In the genomic region with DNA sequence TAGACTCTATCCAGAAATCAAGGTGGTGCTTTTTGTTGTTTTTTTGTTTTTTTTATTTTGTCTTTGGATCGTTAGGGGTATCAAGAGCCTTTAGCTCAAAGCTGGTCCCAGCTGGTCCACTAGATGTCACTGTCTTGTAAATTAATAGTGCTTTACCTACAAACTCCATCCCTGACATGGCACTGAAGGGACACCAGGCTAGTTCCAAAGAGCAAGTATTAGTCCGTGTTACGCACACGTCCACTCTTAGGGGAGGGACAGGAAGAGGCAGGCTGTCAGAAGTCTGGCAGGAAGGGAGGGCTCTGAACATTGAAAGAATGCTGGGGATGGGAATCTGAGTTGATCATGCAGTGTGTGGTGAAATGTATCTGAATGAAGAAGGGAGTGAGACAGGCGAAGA, we compare ENCODE assay signal across 10 cellular contexts.
A peak's percentile ranks its signal among the peaks of the same experiment; 100 is the strongest.
DNase-seq lines count a peak whose midpoint lies in the region; ATAC-seq, FAIRE-seq and TF ChIP-seq lines count a peak whose summit lies in the region.
"Had no signal": no experiment of that assay in that cellular context is flagged by ENCODE, and none has a peak within 500 bp of the region (broad histone marks: within the 10 kb centered on the region; RNA-seq: fewer than 3 reads in every experiment).

No MANE protein-coding gene starts in this region.

- peaks cover 6% of the 10 kb centered on the region for H3K4me1 Mint-ChIP-seq in WTC11

- H3K4me1 ChIP-seq in kidney (ENCODE audit: control insufficient read depth in 1 of 2, insufficient read depth in 1 of 2, low read depth in 1 of 2, low read length in 2 of 2): no peaks in the 10 kb centered on the region
- H3K4me1 ChIP-seq: parathyroid adenoma, SJCRH30 had no signal

- H3K4me3 ChIP-seq in AG10803 (ENCODE audit: low read length) (no peak overlapping the region), kidney (ENCODE audit: low read length in 2 of 2) (no peak overlapping the region)
- H3K4me3 ChIP-seq: SJCRH30 had no signal

- no peak overlapping the region for H3K4me3 Mint-ChIP-seq in WTC11

- H3K9me3 ChIP-seq in kidney (ENCODE audit: control insufficient read depth in 1 of 2, low read length in 2 of 2): no peaks in the 10 kb centered on the region
- H3K9me3 ChIP-seq: SJCRH30 had no signal

- POLR2A ChIA-PET in WTC11 (lab: Charles Lee): interaction anchor here (0.6 kb wide), 1 partner anchor 41 kb away, joined by 5 read pairs; no protein-coding TSS in a partner anchor

- CTCF ChIA-PET in WTC11 (lab: Charles Lee): interaction anchor here (0.6 to 4.1 kb wide), 21 partner anchors 10 to 324 kb away, joined by 3 to 42 read pairs (median 3); a partner anchor contains a TSS

- FAIRE-seq in kidney (lab: Jason Lieb, UNC): no peak

- no peaks in the 10 kb centered on the region for H3K9me3 Mint-ChIP-seq in WTC11

- H3K36me3 Mint-ChIP-seq in WTC11: no peaks in the 10 kb centered on the region

- intact Hi-C loops in kidney (cut with DNase I): no loop called here

- peak overlapping the region; percentile 41 for H3K27ac Mint-ChIP-seq in WTC11

- H3K27ac ChIP-seq in kidney (ENCODE audit: low read depth in 2 of 2, low read length in 2 of 2): no peak overlapping the region
- H3K27ac ChIP-seq: parathyroid adenoma, SJCRH30 had no signal

- DNase-seq in AG10803 (ENCODE audit: low read depth) (peak; percentile 85), NCI-H128 (lab: John Stamatoyannopoulos, UW; ENCODE audit: unreplicated experiment) (peak; percentile 4), WTC11 (ENCODE audit: low spot score) (peak; percentile 42), kidney (no peak)
- no peak for DNase-seq in stimulated activated naive CD4-positive, alpha-beta T cell treated with Interleukin-2 at 50 U/mL for 16 hours (lab: John Stamatoyannopoulos, UW)
- no peak for DNase-seq in activated naive CD4-positive, alpha-beta T cell treated with Interleukin-2 at 50 U/mL for 16 hours

- no peaks in the 10 kb centered on the region for H3K36me3 ChIP-seq in kidney (ENCODE audit: control insufficient read depth in 1 of 2, insufficient read depth in 2 of 2, low read length in 2 of 2)
- H3K36me3 ChIP-seq: SJCRH30 had no signal

- peak; percentile 71 for TF ChIP-seq CTCF in AG10803 (conservative IDR thresholded peaks at IDR 0.05; ENCODE audit: low read length)
- TF ChIP-seq CTCF in WTC11 (IDR thresholded peaks at IDR 0.05): no peak
- TF ChIP-seq CTCF in kidney (IDR thresholded peaks at IDR 0.05; ENCODE audit: borderline replicate concordance, extremely low read depth, insufficient read depth): peak; percentile 16

- no peak overlapping the region for H3K9ac ChIP-seq in kidney (ENCODE audit: low read length in 2 of 2)
- H3K9ac ChIP-seq: parathyroid adenoma had no signal

- ATAC-seq in GM18502 (IDR thresholded peaks at IDR 0.05; ENCODE audit: poor library complexity, unreplicated experiment) (peak; percentile 91), HG02763 (IDR thresholded peaks at IDR 0.05; ENCODE audit: unreplicated experiment) (peak; percentile 56), WTC11 (peak; percentile 94)

- no peaks in the 10 kb centered on the region for H3K27me3 Mint-ChIP-seq in WTC11 (ENCODE audit: low read depth)

TF ChIP-seq in WTC11, 78 proteins besides CTCF, POLR2A, EP300 and RAD21:
- TF ChIP-seq, protein P1, sequence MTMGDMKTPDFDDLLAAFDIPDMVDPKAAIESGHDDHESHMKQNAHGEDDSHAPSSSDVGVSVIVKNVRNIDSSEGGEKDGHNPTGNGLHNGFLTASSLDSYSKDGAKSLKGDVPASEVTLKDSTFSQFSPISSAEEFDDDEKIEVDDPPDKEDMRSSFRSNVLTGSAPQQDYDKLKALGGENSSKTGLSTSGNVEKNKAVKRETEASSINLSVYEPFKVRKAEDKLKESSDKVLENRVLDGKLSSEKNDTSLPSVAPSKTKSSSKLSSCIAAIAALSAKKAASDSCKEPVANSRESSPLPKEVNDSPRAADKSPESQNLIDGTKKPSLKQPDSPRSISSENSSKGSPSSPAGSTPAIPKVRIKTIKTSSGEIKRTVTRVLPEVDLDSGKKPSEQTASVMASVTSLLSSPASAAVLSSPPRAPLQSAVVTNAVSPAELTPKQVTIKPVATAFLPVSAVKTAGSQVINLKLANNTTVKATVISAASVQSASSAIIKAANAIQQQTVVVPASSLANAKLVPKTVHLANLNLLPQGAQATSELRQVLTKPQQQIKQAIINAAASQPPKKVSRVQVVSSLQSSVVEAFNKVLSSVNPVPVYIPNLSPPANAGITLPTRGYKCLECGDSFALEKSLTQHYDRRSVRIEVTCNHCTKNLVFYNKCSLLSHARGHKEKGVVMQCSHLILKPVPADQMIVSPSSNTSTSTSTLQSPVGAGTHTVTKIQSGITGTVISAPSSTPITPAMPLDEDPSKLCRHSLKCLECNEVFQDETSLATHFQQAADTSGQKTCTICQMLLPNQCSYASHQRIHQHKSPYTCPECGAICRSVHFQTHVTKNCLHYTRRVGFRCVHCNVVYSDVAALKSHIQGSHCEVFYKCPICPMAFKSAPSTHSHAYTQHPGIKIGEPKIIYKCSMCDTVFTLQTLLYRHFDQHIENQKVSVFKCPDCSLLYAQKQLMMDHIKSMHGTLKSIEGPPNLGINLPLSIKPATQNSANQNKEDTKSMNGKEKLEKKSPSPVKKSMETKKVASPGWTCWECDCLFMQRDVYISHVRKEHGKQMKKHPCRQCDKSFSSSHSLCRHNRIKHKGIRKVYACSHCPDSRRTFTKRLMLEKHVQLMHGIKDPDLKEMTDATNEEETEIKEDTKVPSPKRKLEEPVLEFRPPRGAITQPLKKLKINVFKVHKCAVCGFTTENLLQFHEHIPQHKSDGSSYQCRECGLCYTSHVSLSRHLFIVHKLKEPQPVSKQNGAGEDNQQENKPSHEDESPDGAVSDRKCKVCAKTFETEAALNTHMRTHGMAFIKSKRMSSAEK (CRISPR knock-in tag; IDR thresholded peaks at IDR 0.05; ENCODE audit: borderline replicate concordance): no peak
- TF ChIP-seq ZNF219 (CRISPR knock-in tag; IDR thresholded peaks at IDR 0.05; ENCODE audit: borderline replicate concordance): no peak
- no peak for TF ChIP-seq RORB (CRISPR knock-in tag; IDR thresholded peaks at IDR 0.05)
- no peak for TF ChIP-seq CREM (CRISPR knock-in tag; IDR thresholded peaks at IDR 0.05)
- TF ChIP-seq, protein P2, sequence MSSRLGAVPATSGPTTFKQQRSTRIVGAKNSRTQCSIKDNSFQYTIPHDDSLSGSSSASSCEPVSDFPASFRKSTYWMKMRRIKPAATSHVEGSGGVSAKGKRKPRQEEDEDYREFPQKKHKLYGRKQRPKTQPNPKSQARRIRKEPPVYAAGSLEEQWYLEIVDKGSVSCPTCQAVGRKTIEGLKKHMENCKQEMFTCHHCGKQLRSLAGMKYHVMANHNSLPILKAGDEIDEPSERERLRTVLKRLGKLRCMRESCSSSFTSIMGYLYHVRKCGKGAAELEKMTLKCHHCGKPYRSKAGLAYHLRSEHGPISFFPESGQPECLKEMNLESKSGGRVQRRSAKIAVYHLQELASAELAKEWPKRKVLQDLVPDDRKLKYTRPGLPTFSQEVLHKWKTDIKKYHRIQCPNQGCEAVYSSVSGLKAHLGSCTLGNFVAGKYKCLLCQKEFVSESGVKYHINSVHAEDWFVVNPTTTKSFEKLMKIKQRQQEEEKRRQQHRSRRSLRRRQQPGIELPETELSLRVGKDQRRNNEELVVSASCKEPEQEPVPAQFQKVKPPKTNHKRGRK (CRISPR knock-in tag; IDR thresholded peaks at IDR 0.05; ENCODE audit: borderline replicate concordance): no peak
- TF ChIP-seq, protein P3, sequence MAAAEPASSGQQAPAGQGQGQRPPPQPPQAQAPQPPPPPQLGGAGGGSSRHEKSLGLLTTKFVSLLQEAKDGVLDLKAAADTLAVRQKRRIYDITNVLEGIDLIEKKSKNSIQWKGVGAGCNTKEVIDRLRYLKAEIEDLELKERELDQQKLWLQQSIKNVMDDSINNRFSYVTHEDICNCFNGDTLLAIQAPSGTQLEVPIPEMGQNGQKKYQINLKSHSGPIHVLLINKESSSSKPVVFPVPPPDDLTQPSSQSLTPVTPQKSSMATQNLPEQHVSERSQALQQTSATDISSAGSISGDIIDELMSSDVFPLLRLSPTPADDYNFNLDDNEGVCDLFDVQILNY (CRISPR knock-in tag; IDR thresholded peaks at IDR 0.05): no peak
- TF ChIP-seq EMX1 (CRISPR knock-in tag; IDR thresholded peaks at IDR 0.05): no peak
- TF ChIP-seq, protein P4, sequence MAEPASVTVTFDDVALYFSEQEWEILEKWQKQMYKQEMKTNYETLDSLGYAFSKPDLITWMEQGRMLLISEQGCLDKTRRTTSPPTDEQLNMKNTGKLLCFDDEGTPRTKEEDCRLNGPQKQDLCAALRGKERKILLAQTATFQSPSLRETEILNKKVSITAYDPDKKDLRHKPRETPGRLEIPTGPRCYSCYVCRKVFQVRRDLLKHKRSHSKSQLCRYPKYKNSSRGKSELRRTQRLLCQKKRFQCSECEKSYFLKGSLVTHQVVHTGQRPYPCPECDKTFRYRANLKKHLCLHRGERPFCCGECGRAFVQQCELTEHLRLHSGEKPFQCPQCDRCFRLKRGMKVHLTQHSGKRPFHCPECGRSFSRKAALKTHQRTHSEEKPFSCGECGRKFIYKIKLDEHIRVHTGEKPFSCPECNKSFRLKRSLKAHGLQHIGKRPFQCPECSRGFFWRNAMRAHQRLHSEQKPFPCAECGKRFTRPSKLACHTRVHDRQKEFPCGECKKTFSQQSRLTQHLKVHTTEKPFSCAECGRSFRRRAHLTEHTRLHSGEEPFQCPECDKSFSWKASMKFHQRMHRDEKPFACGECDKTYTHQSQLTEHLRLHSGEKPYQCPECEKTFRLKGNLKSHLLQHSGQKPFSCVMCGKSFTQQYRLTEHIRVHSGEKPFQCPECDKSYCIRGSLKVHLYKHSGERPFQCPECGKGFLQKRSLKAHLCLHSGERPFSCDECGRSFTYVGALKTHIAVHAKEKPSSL (CRISPR knock-in tag; conservative IDR thresholded peaks at IDR 0.05): no peak
- TF ChIP-seq ELF4 (CRISPR knock-in tag; IDR thresholded peaks at IDR 0.05; ENCODE audit: low read depth): no peak
- TF ChIP-seq ZNF232 (CRISPR knock-in tag; IDR thresholded peaks at IDR 0.05): no peak

Comparison
In these comparisons a context has a peak if more than half of its experiments do, and no peak if none do; other contexts are left out.
1. DNase-seq: peak in AG10803 (single experiment), NCI-H128 (single experiment) and WTC11 (single experiment); none in kidney (single experiment), stimulated activated naive CD4-positive, alpha-beta T cell treated with Interleukin-2 at 50 U/mL for 16 hours (single experiment) and activated naive CD4-positive, alpha-beta T cell treated with Interleukin-2 at 50 U/mL for 16 hours (single experiment).
2. Peak in every context shown above with its lines, with median percentiles within 50 percentile points of each other: ATAC-seq.